ENCODE assay signal across 1 cellular context in the genomic region with DNA sequence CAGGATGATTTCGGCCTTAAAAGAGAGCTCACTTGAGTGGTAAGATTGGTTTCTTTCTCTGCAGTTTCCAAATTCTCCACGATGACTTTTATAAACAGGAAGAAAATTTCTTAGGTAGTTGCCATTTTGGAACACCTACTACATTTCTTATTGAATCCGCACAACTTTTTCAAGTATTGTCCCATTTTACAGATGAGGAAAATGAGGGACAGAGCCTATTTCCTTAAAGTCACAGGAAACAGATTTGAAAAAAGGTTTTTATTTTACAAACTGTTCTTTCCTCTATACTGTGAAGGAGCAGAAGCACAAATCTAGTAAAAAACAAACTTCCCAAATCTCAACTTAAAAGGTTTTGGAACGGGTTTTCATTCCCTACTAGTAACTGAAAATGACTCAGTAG.
TF ChIP-seq lines count a peak whose summit lies in the region.

No MANE protein-coding gene starts in this region.

TF ChIP-seq in IMR-90, 13 proteins besides CTCF, POLR2A, EP300 and RAD21:
- TF ChIP-seq MAZ (IDR thresholded peaks at IDR 0.05; ENCODE audit: borderline replicate concordance, low read depth, low read length) (no peak), USF2 (IDR thresholded peaks at IDR 0.05; ENCODE audit: low read depth, low read length) (no peak), FOS (IDR thresholded peaks at IDR 0.05; ENCODE audit: low read depth, low read length) (no peak), CEBPB (IDR thresholded peaks at IDR 0.05; ENCODE audit: low read depth, low read length) (no peak), CHD1 (IDR thresholded peaks at IDR 0.05; ENCODE audit: low read depth, low read length) (no peak), MXI1 (IDR thresholded peaks at IDR 0.05; ENCODE audit: borderline replicate concordance, low read depth, low read length) (no peak), NFE2L2 (IDR thresholded peaks at IDR 0.05; ENCODE audit: low read depth, low read length) (no peak), RFX5 (IDR thresholded peaks at IDR 0.05; ENCODE audit: low read depth, low read length) (no peak), BHLHE40 (IDR thresholded peaks at IDR 0.05; ENCODE audit: low read depth, low read length) (no peak)
- TF ChIP-seq, protein P1, sequence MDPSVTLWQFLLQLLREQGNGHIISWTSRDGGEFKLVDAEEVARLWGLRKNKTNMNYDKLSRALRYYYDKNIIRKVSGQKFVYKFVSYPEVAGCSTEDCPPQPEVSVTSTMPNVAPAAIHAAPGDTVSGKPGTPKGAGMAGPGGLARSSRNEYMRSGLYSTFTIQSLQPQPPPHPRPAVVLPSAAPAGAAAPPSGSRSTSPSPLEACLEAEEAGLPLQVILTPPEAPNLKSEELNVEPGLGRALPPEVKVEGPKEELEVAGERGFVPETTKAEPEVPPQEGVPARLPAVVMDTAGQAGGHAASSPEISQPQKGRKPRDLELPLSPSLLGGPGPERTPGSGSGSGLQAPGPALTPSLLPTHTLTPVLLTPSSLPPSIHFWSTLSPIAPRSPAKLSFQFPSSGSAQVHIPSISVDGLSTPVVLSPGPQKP (IDR thresholded peaks at IDR 0.05; ENCODE audit: borderline replicate concordance, low read depth, low read length), result no peak
